Comparison of ENCODE assay signal across 1 cellular context in genomic region chr15:91045065-91045464, GRCh38.
TF ChIP-seq lines count a peak whose summit lies in the region.

No MANE protein-coding gene starts in this region.

TF ChIP-seq in WTC11, 78 proteins besides CTCF, POLR2A, EP300 and RAD21 (continued from another document):
- TF ChIP-seq, protein P1, sequence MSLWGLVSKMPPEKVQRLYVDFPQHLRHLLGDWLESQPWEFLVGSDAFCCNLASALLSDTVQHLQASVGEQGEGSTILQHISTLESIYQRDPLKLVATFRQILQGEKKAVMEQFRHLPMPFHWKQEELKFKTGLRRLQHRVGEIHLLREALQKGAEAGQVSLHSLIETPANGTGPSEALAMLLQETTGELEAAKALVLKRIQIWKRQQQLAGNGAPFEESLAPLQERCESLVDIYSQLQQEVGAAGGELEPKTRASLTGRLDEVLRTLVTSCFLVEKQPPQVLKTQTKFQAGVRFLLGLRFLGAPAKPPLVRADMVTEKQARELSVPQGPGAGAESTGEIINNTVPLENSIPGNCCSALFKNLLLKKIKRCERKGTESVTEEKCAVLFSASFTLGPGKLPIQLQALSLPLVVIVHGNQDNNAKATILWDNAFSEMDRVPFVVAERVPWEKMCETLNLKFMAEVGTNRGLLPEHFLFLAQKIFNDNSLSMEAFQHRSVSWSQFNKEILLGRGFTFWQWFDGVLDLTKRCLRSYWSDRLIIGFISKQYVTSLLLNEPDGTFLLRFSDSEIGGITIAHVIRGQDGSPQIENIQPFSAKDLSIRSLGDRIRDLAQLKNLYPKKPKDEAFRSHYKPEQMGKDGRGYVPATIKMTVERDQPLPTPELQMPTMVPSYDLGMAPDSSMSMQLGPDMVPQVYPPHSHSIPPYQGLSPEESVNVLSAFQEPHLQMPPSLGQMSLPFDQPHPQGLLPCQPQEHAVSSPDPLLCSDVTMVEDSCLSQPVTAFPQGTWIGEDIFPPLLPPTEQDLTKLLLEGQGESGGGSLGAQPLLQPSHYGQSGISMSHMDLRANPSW (CRISPR knock-in tag; conservative IDR thresholded peaks at IDR 0.05; ENCODE audit: low read depth) = no peak
- TF ChIP-seq NFATC4 (CRISPR knock-in tag; IDR thresholded peaks at IDR 0.05) = no peak
- TF ChIP-seq, protein P2, sequence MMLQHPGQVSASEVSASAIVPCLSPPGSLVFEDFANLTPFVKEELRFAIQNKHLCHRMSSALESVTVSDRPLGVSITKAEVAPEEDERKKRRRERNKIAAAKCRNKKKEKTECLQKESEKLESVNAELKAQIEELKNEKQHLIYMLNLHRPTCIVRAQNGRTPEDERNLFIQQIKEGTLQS (CRISPR knock-in tag; conservative IDR thresholded peaks at IDR 0.05) = no peak
